Comparison of ENCODE assay signal across 1 cellular context in genomic region chr22:26428515-26429457, GRCh38.
TF ChIP-seq lines count a peak whose summit lies in the region.

A gene with protein sequence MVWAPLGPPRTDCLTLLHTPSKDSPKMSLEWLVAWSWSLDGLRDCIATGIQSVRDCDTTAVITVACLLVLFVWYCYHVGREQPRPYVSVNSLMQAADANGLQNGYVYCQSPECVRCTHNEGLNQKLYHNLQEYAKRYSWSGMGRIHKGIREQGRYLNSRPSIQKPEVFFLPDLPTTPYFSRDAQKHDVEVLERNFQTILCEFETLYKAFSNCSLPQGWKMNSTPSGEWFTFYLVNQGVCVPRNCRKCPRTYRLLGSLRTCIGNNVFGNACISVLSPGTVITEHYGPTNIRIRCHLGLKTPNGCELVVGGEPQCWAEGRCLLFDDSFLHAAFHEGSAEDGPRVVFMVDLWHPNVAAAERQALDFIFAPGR (plus strand): TSS chr22:26429260. CDS start chr22:26433616, 4,356 bp downstream.

TF ChIP-seq in H1, 55 proteins besides CTCF, POLR2A, EP300 and RAD21 (continued from another document):
- TF ChIP-seq TBP (IDR thresholded peaks at IDR 0.05; ENCODE audit: low read depth, low read length) (no peak), SIN3A (conservative IDR thresholded peaks at IDR 0.05 in 1 of 2, IDR thresholded peaks at IDR 0.05 in 1 of 2; ENCODE audit: low read depth in 1 of 2, low read length in 2 of 2) (0 out of 4 replicates have a peak, but pooled peaks of 1 of the 2 experiments have one; percentile 33)
